In the genomic region with DNA sequence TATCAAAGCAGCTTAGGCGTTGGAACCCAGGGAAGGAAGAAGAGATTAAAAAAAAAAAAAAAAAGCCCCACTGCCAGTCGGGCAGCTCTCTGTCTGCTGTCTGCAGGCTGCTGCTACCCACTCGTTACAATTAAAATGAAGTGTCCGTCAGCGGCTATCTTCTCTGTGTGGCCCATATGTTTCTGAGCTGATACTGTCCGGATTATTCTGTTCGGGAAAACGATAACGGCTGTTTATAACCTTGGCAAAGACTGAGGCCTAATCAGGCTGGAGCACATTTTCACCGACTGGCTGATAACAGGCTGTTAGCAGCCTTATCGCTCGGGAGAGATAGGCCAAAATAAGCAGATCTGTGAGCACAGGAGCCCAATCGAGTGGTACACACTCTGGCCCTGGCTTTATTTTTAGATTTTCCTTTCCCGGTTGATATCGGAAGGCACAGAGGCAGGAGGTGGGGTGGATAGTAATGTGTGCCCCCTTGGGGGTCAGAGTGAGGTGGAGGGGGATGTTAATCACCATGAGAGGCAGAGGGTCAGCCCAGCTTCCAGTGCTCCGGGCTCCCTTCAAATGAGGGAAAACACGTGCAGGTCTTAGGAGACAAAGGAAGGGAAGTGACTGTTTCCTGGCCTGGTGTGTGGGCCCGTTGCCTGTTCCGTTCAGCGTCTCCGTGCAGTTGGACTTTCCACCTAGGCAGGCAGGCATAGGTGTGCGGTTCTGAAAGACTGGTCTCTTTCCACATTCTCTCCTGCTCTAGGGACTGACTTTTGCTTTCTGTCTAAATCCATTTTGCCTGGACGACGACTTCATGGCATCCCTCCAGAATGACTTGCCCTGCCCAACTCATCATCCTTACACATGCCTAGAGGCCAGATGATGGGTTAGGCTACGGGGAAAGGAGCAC, we compare ENCODE assay signal across 12 cellular contexts.
DNase-seq lines count a peak whose midpoint lies in the region; ATAC-seq, FAIRE-seq and TF ChIP-seq lines count a peak whose summit lies in the region.
"Had no signal": no experiment of that assay in that cellular context is flagged by ENCODE, and none has a peak within 500 bp of the region (broad histone marks: within the 10 kb centered on the region; RNA-seq: fewer than 3 reads in every experiment).

No MANE protein-coding gene starts in this region.

- H2AFZ ChIP-seq in parathyroid adenoma = peak overlapping the region; percentile 22

- H3K27ac ChIP-seq in adrenal gland (peak overlapping the region; percentile 23 to 91 (median 77)), heart right ventricle (peak overlapping the region; percentile 61 to 81 (median 70)), parathyroid adenoma (peak overlapping the region; percentile 51)
- H3K27ac ChIP-seq: HL-60 had no signal

- peaks cover 6% of the 10 kb centered on the region for H3K4me1 Mint-ChIP-seq in activated CD8-positive, alpha-beta memory T cell treated with anti-CD3 and anti-CD28 coated beads, Interleukin-2, amount 10 ng/mL, durations not matched to agents 7 days and 5 days
- H3K4me1 Mint-ChIP-seq: B cell had no signal

- TF ChIP-seq CTCF in adrenal gland (IDR thresholded peaks at IDR 0.05) (no peak), heart right ventricle (IDR thresholded peaks at IDR 0.05) (no peak), parathyroid adenoma (IDR thresholded peaks at IDR 0.05) (no peak)

- H3K9me3 Mint-ChIP-seq in activated CD8-positive, alpha-beta memory T cell treated with anti-CD3 and anti-CD28 coated beads, Interleukin-2, amount 10 ng/mL, durations not matched to agents 7 days and 5 days (ENCODE audit: low read depth) = peaks cover 2% of the 10 kb centered on the region
- H3K9me3 Mint-ChIP-seq: T-helper 2 cell treated with Interferon-gamma antibody and Interleukin-4, amounts not matched to agents 5 μg/mL and 100 μg/mL, for 36 hours had no signal

- intact Hi-C loops in adrenal gland (cut with DNase I) = loop anchor here in 1 of 2 donors (10.0 kb wide), 1 partner anchor 62 kb away; no protein-coding TSS in a partner anchor
- intact Hi-C loops in heart right ventricle (cut with DNase I) = loop anchor here in 1 of 10 donors (5.0 to 10.0 kb wide), 3 partner anchors 70 to 268 kb away; no protein-coding TSS in a partner anchor

- no peaks in the 10 kb centered on the region for H3K36me3 Mint-ChIP-seq in activated CD8-positive, alpha-beta memory T cell treated with anti-CD3 and anti-CD28 coated beads, Interleukin-2, amount 10 ng/mL, durations not matched to agents 7 days and 5 days

- H3K9ac ChIP-seq in parathyroid adenoma = no peak overlapping the region

- no peaks in the 10 kb centered on the region for H3K9me3 ChIP-seq in adrenal gland (replicated peaks in 1 of 3)
- H3K9me3 ChIP-seq in heart right ventricle = no peaks in the 10 kb centered on the region
- no peaks in the 10 kb centered on the region for H3K9me3 ChIP-seq in parathyroid adenoma (ENCODE audit: control insufficient read depth, low read length)

- no peaks in the 10 kb centered on the region for H3K27me3 Mint-ChIP-seq in activated CD8-positive, alpha-beta memory T cell treated with anti-CD3 and anti-CD28 coated beads, Interleukin-2, amount 10 ng/mL, durations not matched to agents 7 days and 5 days

- DNase-seq in DMS 273 treated with DMSO at 0.1 percent for 48 hours (lab: John Stamatoyannopoulos, UW) (peak; percentile 91), adrenal gland (peak in 6 of 7 donors; percentile 68 to 85 (median 80)), heart right ventricle (peak; percentile 22 to 54), H54 (ENCODE audit: insufficient read length, low spot score) (no peak), NCI-H1105 (lab: John Stamatoyannopoulos, UW) (no peak)
- no peak for DNase-seq in activated CD8-positive, alpha-beta memory T cell treated with anti-CD3 and anti-CD28 coated beads, Interleukin-2, amount 10 ng/mL, durations not matched to agents 7 days and 5 days
- no peak for DNase-seq in activated effector memory CD4-positive, alpha-beta T cell treated with Interleukin-2 at 50 U/mL for 16 hours
- DNase-seq: activated effector memory CD4-positive, alpha-beta T cell treated with anti-CD3 and anti-CD28 coated beads, Interleukin-2, amount 50 U/mL, for 16 hours had no signal

- ATAC-seq in heart right ventricle = peak; percentile 46 to 90 (median 73)
- ATAC-seq in activated CD8-positive, alpha-beta memory T cell treated with anti-CD3 and anti-CD28 coated beads, Interleukin-2, amount 10 ng/mL, durations not matched to agents 7 days and 5 days = no peak

- H3K36me3 ChIP-seq in adrenal gland (replicated peaks in 1 of 2) (no peaks in the 10 kb centered on the region), heart right ventricle (no peaks in the 10 kb centered on the region), parathyroid adenoma (ENCODE audit: control insufficient read depth, insufficient read depth, low read length) (no peaks in the 10 kb centered on the region)

- WGBS in adrenal gland, 4 donors = 21 to 25% (median 22%) methylated on average over 24 to 25 of the region's 25 CpGs
- WGBS in heart right ventricle, 2 donors = 11 to 13% methylated on average over 25 of the region's 25 CpGs

- H3K4me1 ChIP-seq in adrenal gland (replicated peaks in 1 of 2) (peaks cover 22 to 73% of the 10 kb centered on the region in 2 donors), heart right ventricle (peaks cover 20 to 76% (median 51%) of the 10 kb centered on the region in 9 donors), parathyroid adenoma (peaks cover 31% of the 10 kb centered on the region)

- H3K27me3 ChIP-seq in adrenal gland (no peaks in the 10 kb centered on the region), heart right ventricle (peaks cover 0 to 5% (median 0%) of the 10 kb centered on the region in 7 donors), parathyroid adenoma (ENCODE audit: control insufficient read depth, insufficient read depth, low read length) (no peaks in the 10 kb centered on the region)

- H3K4me3 Mint-ChIP-seq in activated CD8-positive, alpha-beta memory T cell treated with anti-CD3 and anti-CD28 coated beads, Interleukin-2, amount 10 ng/mL, durations not matched to agents 7 days and 5 days = no peak overlapping the region
- H3K4me3 Mint-ChIP-seq: B cell; T-helper 2 cell treated with Interferon-gamma antibody and Interleukin-4, amounts not matched to agents 5 μg/mL and 100 μg/mL, for 36 hours had no signal

- TF ChIP-seq POLR2A in adrenal gland (IDR thresholded peaks at IDR 0.05) = peak in 1 of 2 donors; percentile 24
- TF ChIP-seq POLR2A in H54 (IDR thresholded peaks at IDR 0.05; ENCODE audit: low read depth, low read length) = no peak

- no peak overlapping the region for H3K4me3 ChIP-seq in adrenal gland
- no peak overlapping the region for H3K4me3 ChIP-seq in heart right ventricle
- no peak overlapping the region for H3K4me3 ChIP-seq in parathyroid adenoma (ENCODE audit: low read depth, low read length)

- H3K4me2 ChIP-seq in parathyroid adenoma (ENCODE audit: low read length) = no peak overlapping the region

- CTCF ChIA-PET in activated CD8-positive, alpha-beta memory T cell treated with anti-CD3 and anti-CD28 coated beads, Interleukin-2, amount 10 ng/mL, durations not matched to agents 7 days and 5 days (lab: Charles Lee) = no interaction called here

- H3K79me2 ChIP-seq in parathyroid adenoma = peaks cover 15% of the 10 kb centered on the region

- H3K27ac Mint-ChIP-seq in activated CD8-positive, alpha-beta memory T cell treated with anti-CD3 and anti-CD28 coated beads, Interleukin-2, amount 10 ng/mL, durations not matched to agents 7 days and 5 days = no peak overlapping the region
- H3K27ac Mint-ChIP-seq: B cell; T-helper 2 cell treated with Interferon-gamma antibody and Interleukin-4, amounts not matched to agents 5 μg/mL and 100 μg/mL, for 36 hours had no signal

- FAIRE-seq in H54 (lab: Jason Lieb, UNC) = no peak

Comparison
In these comparisons a context has a peak if more than half of its experiments do, and no peak if none do; other contexts are left out.
1. DNase-seq: peak in DMS 273 treated with DMSO at 0.1 percent for 48 hours (single experiment), adrenal gland (6 of 7) and heart right ventricle (2 of 2); none in activated CD8-positive, alpha-beta memory T cell treated with anti-CD3 and anti-CD28 coated beads, Interleukin-2, amount 10 ng/mL, durations not matched to agents 7 days and 5 days (single experiment), activated effector memory CD4-positive, alpha-beta T cell treated with Interleukin-2 at 50 U/mL for 16 hours (single experiment), H54 (single experiment) and NCI-H1105 (single experiment).
2. Peak in every context shown above with its lines, with median percentiles within 50 percentile points of each other: H3K27ac ChIP-seq.